Comparison of ENCODE assay signal across 8 cellular contexts in the genomic region with DNA sequence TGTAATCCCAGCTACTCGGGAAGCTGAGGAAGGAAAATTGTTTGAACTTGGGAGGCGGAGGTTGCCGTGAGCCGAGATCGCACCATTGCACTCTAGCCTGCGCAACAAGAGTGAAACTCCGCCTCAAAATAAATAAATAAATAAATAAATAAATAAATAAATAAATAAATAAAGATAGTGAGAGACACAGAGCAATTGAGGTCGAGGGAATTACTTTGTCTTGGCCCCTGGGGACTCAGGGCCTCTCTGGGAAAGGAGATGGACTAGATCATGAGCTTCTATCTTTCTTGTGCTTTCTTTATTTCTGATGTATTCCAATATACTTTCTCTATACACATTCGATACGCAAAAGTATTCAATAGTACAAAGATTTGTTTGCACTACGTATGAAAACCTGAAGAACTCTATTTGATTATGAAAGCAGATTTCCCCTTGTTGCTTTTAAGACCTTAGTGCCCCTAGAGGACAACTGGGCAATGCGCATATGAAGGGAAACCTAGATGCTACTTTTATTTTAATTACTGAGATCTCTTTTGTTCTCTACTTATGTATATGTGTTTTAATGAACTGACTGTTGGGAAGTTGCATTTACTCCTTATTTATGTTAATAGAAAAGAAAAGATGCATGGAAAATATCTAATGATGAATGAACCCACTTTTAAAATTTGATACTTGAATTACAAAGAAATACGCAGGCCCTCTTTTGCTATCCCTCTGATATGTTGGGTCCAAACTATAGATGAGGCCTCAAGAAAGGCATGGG. TPM values are rescaled to one million over a fixed set of nuclear protein-coding genes. Genes with fewer than 3 reads are reported as not detected.
DNase-seq lines count a peak whose midpoint lies in the region; ATAC-seq and TF ChIP-seq lines count a peak whose summit lies in the region.

No MANE protein-coding gene starts in this region.

- H2BK120ac ChIP-seq in mesenchymal stem cell (ENCODE audit: low read depth, low read length), result no peak overlapping the region

- H2BK5ac ChIP-seq in mesenchymal stem cell (ENCODE audit: low read depth, low read length, poor library complexity, severe bottlenecking), result no peak overlapping the region

- ATAC-seq in GM19452 (IDR thresholded peaks at IDR 0.05; ENCODE audit: unreplicated experiment), result peak; percentile 78
- ATAC-seq in HG03442 (IDR thresholded peaks at IDR 0.05; ENCODE audit: unreplicated experiment), result peak; percentile 84

- no peak overlapping the region for H3K23ac ChIP-seq in mesenchymal stem cell (ENCODE audit: low read length in 2 of 2)

- no peak overlapping the region for H4K8ac ChIP-seq in mesenchymal stem cell (ENCODE audit: low read length)

- H3K9ac ChIP-seq in mesenchymal stem cell (ENCODE audit: low read length), result no peak overlapping the region

- no peaks in the 10 kb centered on the region for H3K4me1 ChIP-seq in mesenchymal stem cell (ENCODE audit: control insufficient read depth, insufficient read depth, low read depth, low read length)

- no peak overlapping the region for H2AK5ac ChIP-seq in mesenchymal stem cell (ENCODE audit: low read length, severe bottlenecking)

- H2AFZ ChIP-seq in mesenchymal stem cell (ENCODE audit: low read depth, low read length), result no peak overlapping the region

- H3K79me1 ChIP-seq in mesenchymal stem cell (replicated peaks; ENCODE audit: low read length, poor library complexity, severe bottlenecking), result no peaks in the 10 kb centered on the region

- peak; percentile 86 for TF ChIP-seq CTCF in choroid plexus epithelial cell (conservative IDR thresholded peaks at IDR 0.05; ENCODE audit: low read depth, low read length)

- no peak overlapping the region for H4K91ac ChIP-seq in mesenchymal stem cell (ENCODE audit: low read length)

- H3K36me3 ChIP-seq in mesenchymal stem cell (ENCODE audit: control insufficient read depth in 1 of 2, insufficient read depth in 2 of 2, low read depth in 1 of 2, low read length in 2 of 2), result no peaks in the 10 kb centered on the region

- 80% methylated on average over 5 of the region's 13 CpGs for WGBS in mesenchymal stem cell

- no peak overlapping the region for H3K4ac ChIP-seq in mesenchymal stem cell (ENCODE audit: low read depth in 1 of 2, low read length in 2 of 2)

- H3K18ac ChIP-seq in mesenchymal stem cell (ENCODE audit: low read depth in 1 of 2, low read length in 2 of 2), result no peak overlapping the region

- no peak overlapping the region for H3K14ac ChIP-seq in mesenchymal stem cell (ENCODE audit: low read length in 2 of 2)

- no peaks in the 10 kb centered on the region for H3K9me3 ChIP-seq in mesenchymal stem cell (ENCODE audit: control insufficient read depth, low read length)

- H3K27ac ChIP-seq in mesenchymal stem cell (ENCODE audit: low read length, poor library complexity, severe bottlenecking), result no peak overlapping the region

- no peak overlapping the region for H2BK15ac ChIP-seq in mesenchymal stem cell (ENCODE audit: low read depth, poor library complexity, severe bottlenecking)

- no peak overlapping the region for H2BK12ac ChIP-seq in mesenchymal stem cell (ENCODE audit: low read length in 2 of 2)

- H3K27me3 ChIP-seq in mesenchymal stem cell (ENCODE audit: control insufficient read depth in 1 of 2, insufficient read depth in 1 of 2, low read length in 2 of 2), result no peaks in the 10 kb centered on the region

- H3K4me2 ChIP-seq in mesenchymal stem cell (ENCODE audit: low read length, poor library complexity, severe bottlenecking), result no peak overlapping the region

- H3K4me3 ChIP-seq in choroid plexus epithelial cell (ENCODE audit: low read depth, low read length) (no peak overlapping the region), mesenchymal stem cell (ENCODE audit: insufficient read depth in 1 of 2, low read depth in 1 of 2, low read length in 2 of 2) (no peak overlapping the region)

- DNase-seq in NCI-H748 (lab: John Stamatoyannopoulos, UW; ENCODE audit: unreplicated experiment) (peak; percentile 35), NCI-H748 treated with DMSO at 0.1 percent for 48 hours (lab: John Stamatoyannopoulos, UW) (no peak), SHP77 treated with DMSO at 0.1 percent for 48 hours (lab: John Stamatoyannopoulos, UW) (peak; percentile 0), choroid plexus epithelial cell (ENCODE audit: low read depth) (peak; percentile 77), mesenchymal stem cell (peak; percentile 64), NCI-H1930 (lab: John Stamatoyannopoulos, UW) (no peak)

RNA-seq across cellular contexts. Expression of a gene that starts 12.8 kb away (rescaled TPM):
- polyA plus RNA-seq in mesenchymal stem cell (2013, experiment 1 of 2), result 49.2 TPM
- 50.6 TPM for polyA plus RNA-seq in mesenchymal stem cell (2013, experiment 2 of 2)

Comparison
In these comparisons a context has a peak if more than half of its experiments do, and no peak if none do; other contexts are left out.
1. DNase-seq: peak in NCI-H748 (single experiment), SHP77 treated with DMSO at 0.1 percent for 48 hours (single experiment), choroid plexus epithelial cell (single experiment) and mesenchymal stem cell (single experiment); none in NCI-H748 treated with DMSO at 0.1 percent for 48 hours (single experiment) and NCI-H1930 (0 of 2).